Comparison of ENCODE assay signal across 8 cellular contexts in the genomic region with DNA sequence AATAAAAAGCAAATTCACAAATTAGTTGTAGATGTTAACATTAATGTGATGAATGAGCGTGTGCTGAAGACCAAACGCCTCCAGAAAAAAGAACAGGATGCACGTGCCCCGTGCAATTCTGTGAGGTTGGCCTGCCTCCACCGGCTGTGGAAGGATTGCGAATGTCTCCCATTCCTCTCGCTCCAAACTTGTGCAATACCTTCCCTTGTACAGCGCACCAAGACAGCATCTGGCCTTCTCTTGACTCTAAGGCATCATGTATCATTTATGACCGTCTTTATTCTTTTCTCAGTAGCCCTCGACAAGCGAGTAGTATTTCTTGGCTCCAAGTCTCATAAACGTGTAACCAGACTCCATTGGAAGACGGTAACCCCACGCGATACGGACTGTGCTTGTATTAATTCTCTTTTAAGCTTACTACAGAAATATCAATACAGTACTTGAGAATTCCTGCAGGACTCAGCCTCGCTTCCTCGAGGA. TPM values are rescaled to one million over a fixed set of nuclear protein-coding genes. Genes with fewer than 3 reads are reported as not detected.
DNase-seq lines count a peak whose midpoint lies in the region; ATAC-seq lines count a peak whose summit lies in the region.

No MANE protein-coding gene starts in this region.

- no peaks in the 10 kb centered on the region for H3K9me3 Mint-ChIP-seq in naive thymus-derived CD8-positive, alpha-beta T cell

- peak overlapping the region; percentile 99 for H3K27ac Mint-ChIP-seq in T-helper 17 cell
- H3K27ac Mint-ChIP-seq in naive thymus-derived CD8-positive, alpha-beta T cell = peak overlapping the region; percentile 93 to 99 (median 98)

- no peaks in the 10 kb centered on the region for H3K27me3 Mint-ChIP-seq in T-helper 17 cell
- H3K27me3 Mint-ChIP-seq in naive thymus-derived CD8-positive, alpha-beta T cell = no peaks in the 10 kb centered on the region

- DNase-seq in Ammon's horn (ENCODE audit: low spot score) (peak; percentile 47), T-helper 17 cell (no peak), epidermal melanocyte (ENCODE audit: insufficient read length, low spot score) (peak; percentile 59)
- no peak for DNase-seq in naive thymus-derived CD8-positive, alpha-beta T cell

- peaks cover 5% of the 10 kb centered on the region for H3K36me3 Mint-ChIP-seq in T-helper 17 cell (ENCODE audit: low read depth)
- H3K36me3 Mint-ChIP-seq in naive thymus-derived CD8-positive, alpha-beta T cell = peaks cover 0 to 15% (median 0%) of the 10 kb centered on the region in 3 donors

- H3K4me1 Mint-ChIP-seq in T-helper 17 cell = peaks cover 30% of the 10 kb centered on the region
- H3K4me1 Mint-ChIP-seq in naive thymus-derived CD8-positive, alpha-beta T cell = peaks cover 26 to 40% (median 34%) of the 10 kb centered on the region in 4 donors

- H3K9me3 ChIP-seq in T-helper 17 cell (ENCODE audit: control insufficient read depth, low read length, poor library complexity, severe bottlenecking) = no peaks in the 10 kb centered on the region

- H3K4me3 Mint-ChIP-seq in T-helper 17 cell = peak overlapping the region; percentile 100
- peak overlapping the region; percentile 92 to 99 (median 96) for H3K4me3 Mint-ChIP-seq in naive thymus-derived CD8-positive, alpha-beta T cell

- POLR2A ChIA-PET in naive thymus-derived CD8-positive, alpha-beta T cell (lab: Charles Lee) = interaction anchor here (0.9 to 3.6 kb wide), 11 partner anchors 13 to 532 kb away, joined by 3 to 40 read pairs (median 5); partner anchors contain the start of genes CCDC107, CD72, CREB3 and GBA2

- ATAC-seq in GM21360 (IDR thresholded peaks at IDR 0.05; ENCODE audit: unreplicated experiment) (peak; percentile 1), T-helper 17 cell (no peak), GM18498 (IDR thresholded peaks at IDR 0.05; ENCODE audit: unreplicated experiment) (no peak), HG03159 (IDR thresholded peaks at IDR 0.05; ENCODE audit: unreplicated experiment) (no peak), GM21390 (IDR thresholded peaks at IDR 0.05; ENCODE audit: unreplicated experiment) (no peak)
- ATAC-seq in naive thymus-derived CD8-positive, alpha-beta T cell = peak in 1 of 2 donors; percentile 0

RNA-seq across cellular contexts. Expression of gene TESK1, which starts 1.5 kb away (rescaled TPM):
- 10 to 100 TPM; 31.7 to 31.9 TPM for total RNA-seq in T-helper 17 cell
- total RNA-seq in naive thymus-derived CD8-positive, alpha-beta T cell = 10 to 100 TPM; 43.5 to 44.4 TPM
- 1 to 10 TPM; 3.0 to 8.1 (median 4.8) TPM for polyA plus RNA-seq in naive thymus-derived CD8-positive, alpha-beta T cell

RNA-seq across cellular contexts. Expression of gene CD72, which starts 14.7 kb away (rescaled TPM):
- 1 to 10 TPM; 3.5 to 8.1 TPM for total RNA-seq in T-helper 17 cell
- total RNA-seq in naive thymus-derived CD8-positive, alpha-beta T cell = 1 to 10 TPM; 7.8 to 8.0 TPM
- polyA plus RNA-seq in naive thymus-derived CD8-positive, alpha-beta T cell = 1 to 10 TPM in 1 of 3 donors, under 1 TPM in 2; 0.80 to 1.5 (median 0.91) TPM

RNA-seq across cellular contexts. Expression of gene SIT1, which starts 47.2 kb away (rescaled TPM):
- total RNA-seq in T-helper 17 cell = 10 to 100 TPM; 33.9 to 48.9 TPM
- 10 to 100 TPM; 24.2 to 25.4 TPM for total RNA-seq in naive thymus-derived CD8-positive, alpha-beta T cell
- 100 to 1,000 TPM in 1 of 3 donors, 10 to 100 TPM in 2; 82.2 to 128 (median 91.6) TPM for polyA plus RNA-seq in naive thymus-derived CD8-positive, alpha-beta T cell

RNA-seq across cellular contexts. Expression of gene RMRP, which starts 54.3 kb away (rescaled TPM):
- total RNA-seq in T-helper 17 cell = over 10,000 TPM in 1 of 2 donors, 1,000 to 10,000 TPM in 1; 7,466 to 10,512 TPM
- total RNA-seq in naive thymus-derived CD8-positive, alpha-beta T cell = over 10,000 TPM; 14,495 to 21,271 TPM
- polyA plus RNA-seq in naive thymus-derived CD8-positive, alpha-beta T cell = 10 to 100 TPM in 1 of 3 donors, not detected in 2; 33.0 TPM

RNA-seq across cellular contexts. Expression of gene CCDC107, which starts 54.5 kb away (rescaled TPM):
- total RNA-seq in T-helper 17 cell = 10 to 100 TPM; 27.7 to 35.2 TPM
- 10 to 100 TPM; 13.8 to 16.6 TPM for total RNA-seq in naive thymus-derived CD8-positive, alpha-beta T cell
- 10 to 100 TPM; 45.9 to 59.0 (median 51.5) TPM for polyA plus RNA-seq in naive thymus-derived CD8-positive, alpha-beta T cell

Comparison
In these comparisons a context has a peak if more than half of its experiments do, and no peak if none do; other contexts are left out.
1. DNase-seq: peak in Ammon's horn (single experiment) and epidermal melanocyte (single experiment); none in T-helper 17 cell (0 of 3) and naive thymus-derived CD8-positive, alpha-beta T cell (0 of 10).